Comparison of ENCODE assay signal across 21 cellular contexts in genomic region chr3:122553171-122553570, GRCh38. TPM values are rescaled to one million over a fixed set of nuclear protein-coding genes. Genes with fewer than 3 reads are reported as not detected.
"Had no signal": no experiment of that assay in that cellular context is flagged by ENCODE, and none has a peak within 500 bp of the region (broad histone marks: within the 10 kb centered on the region; RNA-seq: fewer than 3 reads in every experiment).

No MANE protein-coding gene starts in this region.

- DNase-seq: islet precursor cell; left ventricle myocardium superior; lower lobe of right lung; mammary epithelial cell; mesenchymal stem cell; naive thymus-derived CD8-positive, alpha-beta T cell; ovary; stimulated activated CD4-positive, alpha-beta T cell treated with anti-CD3 and anti-CD28 coated beads, Interleukin-12 subunit alpha, Interleukin-12 subunit beta, amount 100 ng/mL, for 4 hours; stimulated activated CD4-positive, alpha-beta T cell treated with anti-CD3 and anti-CD28 coated beads, Interleukin-15, amount 100 ng/mL, for 24 hours; stimulated activated CD4-positive, alpha-beta T cell treated with anti-CD3 and anti-CD28 coated beads, Interleukin-2, amount 100 ng/mL, for 24 hours; stimulated activated CD4-positive, alpha-beta T cell treated with anti-CD3 and anti-CD28 coated beads, Interleukin-4, amount 100 ng/mL, for 1 hour; stimulated activated naive B cell treated with anti-CD40 and anti-IgM and Interleukin-4, amounts not matched to agents 10 μg/mL and 1 μg/mL and 100 μg/mL, for 72 hours; stimulated activated naive CD8-positive, alpha-beta T cell treated with anti-CD3 and anti-CD28 coated beads, Interleukin-15, Interleukin-2, amounts not matched to agents 100 U/mL and 50 U/mL, for 24 hours; stomach; testis; thyroid gland; transverse colon; upper lobe of left lung had no signal

- ATAC-seq: left ventricle myocardium superior; lower lobe of right lung; naive thymus-derived CD8-positive, alpha-beta T cell; sciatic nerve; stimulated activated naive B cell treated with anti-CD40 and anti-IgM and Interleukin-4, amounts not matched to agents 10 μg/mL and 1 μg/mL and 100 μg/mL, for 72 hours; stimulated activated naive CD8-positive, alpha-beta T cell treated with anti-CD3 and anti-CD28 coated beads, Interleukin-15, Interleukin-2, amounts not matched to agents 100 U/mL and 50 U/mL, for 24 hours had no signal

- H3K4me3 Mint-ChIP-seq: naive thymus-derived CD8-positive, alpha-beta T cell; stimulated activated naive B cell treated with anti-CD40 and anti-IgM and Interleukin-4, amounts not matched to agents 10 μg/mL and 1 μg/mL and 100 μg/mL, for 72 hours had no signal

- H3K27me3 Mint-ChIP-seq: naive thymus-derived CD8-positive, alpha-beta T cell; progenitor cell of endocrine pancreas; stimulated activated naive B cell treated with anti-CD40 and anti-IgM and Interleukin-4, amounts not matched to agents 10 μg/mL and 1 μg/mL and 100 μg/mL, for 72 hours had no signal

- H3K9me3 Mint-ChIP-seq: naive thymus-derived CD8-positive, alpha-beta T cell; stimulated activated naive B cell treated with anti-CD40 and anti-IgM and Interleukin-4, amounts not matched to agents 10 μg/mL and 1 μg/mL and 100 μg/mL, for 72 hours had no signal

- H3K27ac Mint-ChIP-seq: stimulated activated naive B cell treated with anti-CD40 and anti-IgM and Interleukin-4, amounts not matched to agents 10 μg/mL and 1 μg/mL and 100 μg/mL, for 72 hours had no signal

RNA-seq across cellular contexts. Expression of gene PARP15, which starts 24.3 kb away (rescaled TPM):
- total RNA-seq: kidney epithelial cell, mammary epithelial cell had no signal
